Comparison of ENCODE assay signal across 21 cellular contexts in genomic region chr5:1481999-1482381, GRCh38. TPM values are rescaled to one million over a fixed set of nuclear protein-coding genes. Genes with fewer than 3 reads are reported as not detected.
DNase-seq lines count a peak whose midpoint lies in the region; ATAC-seq, FAIRE-seq and TF ChIP-seq lines count a peak whose summit lies in the region.
"Had no signal": no experiment of that assay in that cellular context is flagged by ENCODE, and none has a peak within 500 bp of the region (broad histone marks: within the 10 kb centered on the region; RNA-seq: fewer than 3 reads in every experiment).

No MANE protein-coding gene starts in this region.

- peaks cover 81% of the 10 kb centered on the region for H3K79me2 ChIP-seq in OCI-LY3 (ENCODE audit: low read length)

- no peak for DNase-seq in activated T-cell treated with anti-CD3 and anti-CD28 coated beads, Interleukin-2, amount 50 U/mL, for 24 hours
- DNase-seq in activated T-cell treated with anti-CD3 and anti-CD28 coated beads, Interleukin-2, amount 50 U/mL, for 48 hours, result no peak
- DNase-seq in upper lobe of left lung (no peak), RCC 7860 (ENCODE audit: low spot score) (no peak)
- DNase-seq in stimulated activated naive CD4-positive, alpha-beta T cell treated with Interleukin-2 at 50 U/mL for 16 hours (lab: John Stamatoyannopoulos, UW), result no peak
- DNase-seq: COR-L47, DMS153, HFFc6, NCI-H1105 treated with DMSO at 0.1 percent for 48 hours, NCI-H187, NCI-H446, NCI-H82, SJCRH30 had no signal

- H3K36me3 ChIP-seq in OCI-LY3 (replicated peaks; ENCODE audit: low read depth, low read length) (peaks cover 54% of the 10 kb centered on the region), upper lobe of left lung (peaks cover 21 to 88% (median 56%) of the 10 kb centered on the region in 4 donors)
- H3K36me3 ChIP-seq: SJCRH30 had no signal

- FAIRE-seq in RCC 7860 (lab: Jason Lieb, UNC), result no peak
- FAIRE-seq: GM18507, H1 had no signal

- no peaks in the 10 kb centered on the region for H3K9me3 ChIP-seq in OCI-LY3 (ENCODE audit: insufficient read depth, low read length)
- no peaks in the 10 kb centered on the region for H3K9me3 ChIP-seq in upper lobe of left lung
- H3K9me3 ChIP-seq: SJCRH30 had no signal

- no peaks in the 10 kb centered on the region for H4K20me1 ChIP-seq in OCI-LY3 (ENCODE audit: insufficient read depth, low read length)

- no peak overlapping the region for H2AFZ ChIP-seq in OCI-LY3 (ENCODE audit: low read depth, low read length)

- H3K4me3 ChIP-seq in OCI-LY3 (ENCODE audit: low read length), result no peak overlapping the region
- no peak overlapping the region for H3K4me3 ChIP-seq in upper lobe of left lung
- H3K4me3 ChIP-seq: SJCRH30 had no signal

- ATAC-seq in upper lobe of left lung (ENCODE audit: low FRiP score in 2 of 2) (no peak), GM18909 (IDR thresholded peaks at IDR 0.05; ENCODE audit: poor library complexity, unreplicated experiment) (no peak)

- intact Hi-C loops in dendritic cell treated with granulocyte-macrophage colony-stimulating factor and Interleukin-4, amounts not matched to agents 40 ng/mL and 50 ng/mL, for 4 days (cut with micrococcal nuclease), result no loop called here

- H3K4me2 ChIP-seq in OCI-LY3 (ENCODE audit: low read length), result peak overlapping the region; percentile 51

- H3K27me3 ChIP-seq in OCI-LY3 (ENCODE audit: low read depth, low read length), result no peaks in the 10 kb centered on the region
- no peaks in the 10 kb centered on the region for H3K27me3 ChIP-seq in upper lobe of left lung
- H3K27me3 ChIP-seq: SJCRH30 had no signal

- peaks cover 12% of the 10 kb centered on the region for H3K4me1 Mint-ChIP-seq in activated T-cell treated with anti-CD3 and anti-CD28 coated beads, Interleukin-2, amount 50 U/mL, for 24 hours (ENCODE audit: low read depth)
- peaks cover 61% of the 10 kb centered on the region for H3K4me1 Mint-ChIP-seq in dendritic cell treated with granulocyte-macrophage colony-stimulating factor and Interleukin-4, amounts not matched to agents 40 ng/mL and 50 ng/mL, for 4 days (ENCODE audit: low read depth)

- no peak for TF ChIP-seq EP300 in upper lobe of left lung (IDR thresholded peaks at IDR 0.05)

- H3K27ac ChIP-seq in OCI-LY3 (ENCODE audit: low read length) (peak overlapping the region; percentile 90), upper lobe of left lung (peak overlapping the region; percentile 18 to 86 (median 80))
- H3K27ac ChIP-seq: 22Rv1, C4-2B, SJCRH30 had no signal

- no peak for TF ChIP-seq POLR2A in upper lobe of left lung (IDR thresholded peaks at IDR 0.05)

- peak overlapping the region; percentile 52 for H3K27ac Mint-ChIP-seq in activated T-cell treated with anti-CD3 and anti-CD28 coated beads, Interleukin-2, amount 50 U/mL, for 24 hours
- H3K27ac Mint-ChIP-seq in dendritic cell treated with granulocyte-macrophage colony-stimulating factor and Interleukin-4, amounts not matched to agents 40 ng/mL and 50 ng/mL, for 4 days, result peak overlapping the region; percentile 92
- H3K27ac Mint-ChIP-seq: HFFc6 had no signal

- no peaks in the 10 kb centered on the region for H3K27me3 Mint-ChIP-seq in activated T-cell treated with anti-CD3 and anti-CD28 coated beads, Interleukin-2, amount 50 U/mL, for 24 hours
- no peaks in the 10 kb centered on the region for H3K27me3 Mint-ChIP-seq in dendritic cell treated with granulocyte-macrophage colony-stimulating factor and Interleukin-4, amounts not matched to agents 40 ng/mL and 50 ng/mL, for 4 days

- peaks cover 72% of the 10 kb centered on the region for H3K36me3 Mint-ChIP-seq in activated T-cell treated with anti-CD3 and anti-CD28 coated beads, Interleukin-2, amount 50 U/mL, for 24 hours (ENCODE audit: low read depth)
- H3K36me3 Mint-ChIP-seq in dendritic cell treated with granulocyte-macrophage colony-stimulating factor and Interleukin-4, amounts not matched to agents 40 ng/mL and 50 ng/mL, for 4 days (ENCODE audit: low read depth), result peaks cover 74% of the 10 kb centered on the region

- H3K4me3 Mint-ChIP-seq in activated T-cell treated with anti-CD3 and anti-CD28 coated beads, Interleukin-2, amount 50 U/mL, for 24 hours, result no peak overlapping the region
- H3K4me3 Mint-ChIP-seq in dendritic cell treated with granulocyte-macrophage colony-stimulating factor and Interleukin-4, amounts not matched to agents 40 ng/mL and 50 ng/mL, for 4 days, result no peak overlapping the region
- H3K4me3 Mint-ChIP-seq: HFFc6 had no signal

- 83 to 99% methylated on average over 10 to 11 of the region's 11 CpGs for WGBS in upper lobe of left lung, 2 donors

- H3K4me1 ChIP-seq in OCI-LY3 (ENCODE audit: low read length) (peaks cover 85% of the 10 kb centered on the region), upper lobe of left lung (peaks cover 0 to 6% (median 2%) of the 10 kb centered on the region in 4 donors)
- H3K4me1 ChIP-seq: SJCRH30 had no signal

- no peaks in the 10 kb centered on the region for H3K9me3 Mint-ChIP-seq in activated T-cell treated with anti-CD3 and anti-CD28 coated beads, Interleukin-2, amount 50 U/mL, for 24 hours
- H3K9me3 Mint-ChIP-seq in dendritic cell treated with granulocyte-macrophage colony-stimulating factor and Interleukin-4, amounts not matched to agents 40 ng/mL and 50 ng/mL, for 4 days, result no peaks in the 10 kb centered on the region
- H3K9me3 Mint-ChIP-seq: HFFc6 had no signal

- no peak for TF ChIP-seq CTCF in OCI-LY3 (IDR thresholded peaks at IDR 0.05; ENCODE audit: low read depth, low read length)
- no peak for TF ChIP-seq CTCF in upper lobe of left lung (IDR thresholded peaks at IDR 0.05)

- H3K9ac ChIP-seq in OCI-LY3 (ENCODE audit: low read length), result peak overlapping the region; percentile 67

RNA-seq across cellular contexts. Expression of gene SLC6A3, which starts 36.8 kb away (rescaled TPM):
- 1 to 10 TPM in 1 of 6 donors, under 1 TPM in 3, not detected in 2; 0.15 to 1.2 (median 0.36) TPM for total RNA-seq in upper lobe of left lung
- total RNA-seq: HFFc6, RPMI7951 had no signal

RNA-seq across cellular contexts. Expression of gene LPCAT1, which starts 41.8 kb away (rescaled TPM):
- total RNA-seq in upper lobe of left lung, result 100 to 1,000 TPM; 403 to 922 (median 538) TPM
